20 cellular contexts compared by ENCODE assay signal in genomic region chr2:168380500-168380899, GRCh38.
DNase-seq lines count a peak whose midpoint lies in the region; ATAC-seq, FAIRE-seq and TF ChIP-seq lines count a peak whose summit lies in the region.
"Had no signal": no experiment of that assay in that cellular context is flagged by ENCODE, and none has a peak within 500 bp of the region (broad histone marks: within the 10 kb centered on the region; RNA-seq: fewer than 3 reads in every experiment).

No MANE protein-coding gene starts in this region.

- H3K27me3 ChIP-seq in IMR-90 (ENCODE audit: control insufficient read depth, insufficient read depth, low read length) (no peaks in the 10 kb centered on the region), H1 (replicated peaks in 1 of 4; ENCODE audit: control insufficient read depth in 3 of 4, extremely low read depth in 1 of 4, insufficient read depth in 3 of 4, low read length in 3 of 4) (no peaks in the 10 kb centered on the region), gastroesophageal sphincter (no peaks in the 10 kb centered on the region)
- H3K27me3 ChIP-seq: BLaER1 treated with 17β-estradiol and CSF1 and Interleukin-3, amounts not matched to agents 10 nM and 100 nM had no signal

- H3K14ac ChIP-seq in IMR-90 (replicated peaks; ENCODE audit: low read depth, low read length) (no peak overlapping the region), H1 (ENCODE audit: insufficient read length) (no peak overlapping the region)

- H4K91ac ChIP-seq in IMR-90 (ENCODE audit: insufficient read depth, low read depth, low read length) (no peak overlapping the region), H1 (replicated peaks; ENCODE audit: insufficient read length, low read length) (no peak overlapping the region)

- 71% methylated on average over 3 of the region's 3 CpGs for WGBS in A549 (ENCODE audit: missing lambda C conversion rate)
- no CpG with 5 or more reads among the region's 3 CpGs for WGBS in IMR-90 (ENCODE audit: extremely low coverage in 2 of 2, insufficient read length in 1 of 2), 2 experiments
- 91% methylated on average over 3 of the region's 3 CpGs; no CpG with 5 or more reads in 1 of the 2 experiments for WGBS in H1 (ENCODE audit: extremely low coverage in 1 of 2, insufficient coverage in 1 of 2, insufficient read length in 1 of 2, insufficient replicate concordance in 2 of 2, low coverage in 1 of 2, low lambda C conversion rate in 2 of 2, missing lambda C conversion rate in 1 of 2), 2 experiments
- WGBS in gastroesophageal sphincter (ENCODE audit: low coverage in 1 of 2), 2 donors: 87 to 93% methylated on average over 3 of the region's 3 CpGs

- TF ChIP-seq RAD21 in A549 (conservative IDR thresholded peaks at IDR 0.05 in 1 of 2, IDR thresholded peaks at IDR 0.05 in 1 of 2): no peak
- TF ChIP-seq RAD21 in IMR-90 (IDR thresholded peaks at IDR 0.05; ENCODE audit: low read length): no peak
- no peak for TF ChIP-seq RAD21 in H1 (IDR thresholded peaks at IDR 0.05 in 1 of 2, conservative IDR thresholded peaks at IDR 0.05 in 1 of 2; ENCODE audit: low read depth in 2 of 2, low read length in 2 of 2)

- H4K5ac ChIP-seq in IMR-90 (ENCODE audit: low read depth, low read length) (no peak overlapping the region), H1 (ENCODE audit: insufficient read length, low read depth, low read length) (no peak overlapping the region)

- H3K4me3 ChIP-seq in A549 (no peak overlapping the region), IMR-90 (ENCODE audit: insufficient read depth, low read depth, low read length) (no peak overlapping the region), H1 (ENCODE audit: extremely low read depth in 1 of 4, insufficient read depth in 2 of 4, low read depth in 3 of 4, low read length in 4 of 4) (no peak overlapping the region), gastroesophageal sphincter (no peak overlapping the region)
- H3K4me3 ChIP-seq: BLaER1 treated with 17β-estradiol and CSF1 and Interleukin-3, amounts not matched to agents 10 nM and 100 nM had no signal

- H3K23me2 ChIP-seq in H1 (ENCODE audit: low read depth, low read length): no peaks in the 10 kb centered on the region

- H4K8ac ChIP-seq in IMR-90 (ENCODE audit: low read depth in 2 of 2, low read length in 2 of 2) (no peak overlapping the region), H1 (ENCODE audit: extremely low read depth, insufficient read depth, low read length) (no peak overlapping the region)

- no peak for FAIRE-seq in A549 (lab: Jason Lieb, UNC)
- FAIRE-seq in H1 (lab: Jason Lieb, UNC): no peak
- FAIRE-seq: A204.1, D721Med, G401.6, GM12891, GM19239 had no signal

- H2BK120ac ChIP-seq in IMR-90 (ENCODE audit: low read depth, low read length): no peak overlapping the region
- no peak overlapping the region for H2BK120ac ChIP-seq in H1 (replicated peaks; ENCODE audit: low read depth, low read length)

- H2AFZ ChIP-seq in IMR-90 (replicated peaks; ENCODE audit: low read length, poor library complexity) (no peak overlapping the region), H1 (ENCODE audit: low read length) (no peak overlapping the region)

- H2AK5ac ChIP-seq in IMR-90 (ENCODE audit: low read depth, low read length) (no peak overlapping the region), H1 (ENCODE audit: low read depth, low read length) (no peak overlapping the region)

- no peak overlapping the region for H2BK20ac ChIP-seq in IMR-90 (ENCODE audit: low read depth, low read length)
- no peak overlapping the region for H2BK20ac ChIP-seq in H1 (ENCODE audit: low read length)

- no peaks in the 10 kb centered on the region for H3K36me3 ChIP-seq in IMR-90 (ENCODE audit: control insufficient read depth, insufficient read depth, low read length)
- H3K36me3 ChIP-seq in H1 (ENCODE audit: control insufficient read depth in 2 of 4, insufficient read depth in 4 of 4, low read length in 3 of 4): no peaks in the 10 kb centered on the region
- H3K36me3 ChIP-seq in gastroesophageal sphincter: no peaks in the 10 kb centered on the region
- H3K36me3 ChIP-seq: BLaER1 treated with 17β-estradiol and CSF1 and Interleukin-3, amounts not matched to agents 10 nM and 100 nM had no signal

- H3K23ac ChIP-seq in IMR-90 (ENCODE audit: low read depth, low read length): no peak overlapping the region
- no peak overlapping the region for H3K23ac ChIP-seq in H1 (ENCODE audit: insufficient read length)

- no peak overlapping the region for H2BK5ac ChIP-seq in IMR-90 (ENCODE audit: low read depth, low read length, poor library complexity, severe bottlenecking)
- no peak overlapping the region for H2BK5ac ChIP-seq in H1 (ENCODE audit: low read depth, low read length)

- no peaks in the 10 kb centered on the region for H3K9me1 ChIP-seq in IMR-90 (ENCODE audit: insufficient read depth, low read length)

- POLR2A ChIA-PET in A549 (lab: Yijun Ruan, JAX) (no interaction called here), IMR-90 (lab: Charles Lee; ENCODE audit: unreplicated experiment) (no interaction called here), H1 (lab: Charles Lee; ENCODE audit: partially characterized antibody) (no interaction called here)

- peaks cover 6% of the 10 kb centered on the region; the same call in 1 of the 3 replicates for H3K9me3 ChIP-seq in A549
- no peaks in the 10 kb centered on the region for H3K9me3 ChIP-seq in IMR-90 (ENCODE audit: control insufficient read depth, insufficient read depth, low read length)
- no peaks in the 10 kb centered on the region for H3K9me3 ChIP-seq in H1 (ENCODE audit: insufficient read depth in 2 of 2, low read depth in 1 of 2, low read length in 1 of 2)
- peaks cover 0 to 12% (median 0%) of the 10 kb centered on the region in 3 donors for H3K9me3 ChIP-seq in gastroesophageal sphincter

- no peaks in the 10 kb centered on the region for H3K79me2 ChIP-seq in H1 (ENCODE audit: control insufficient read depth in 1 of 2, insufficient read depth in 2 of 2, low read length in 2 of 2)

- H2BK12ac ChIP-seq in H1 (ENCODE audit: low read depth, low read length): no peak overlapping the region

- H3K79me1 ChIP-seq in IMR-90 (ENCODE audit: low read depth in 1 of 2, low read length in 2 of 2) (no peaks in the 10 kb centered on the region), H1 (ENCODE audit: low read depth, low read length) (no peaks in the 10 kb centered on the region)

- in situ Hi-C loops in IMR-90 (cut with MboI; ENCODE audit: low sequenced_read_pairs): no loop called here

- H3K4ac ChIP-seq in IMR-90 (ENCODE audit: low read depth, low read length) (no peak overlapping the region), H1 (replicated peaks; ENCODE audit: insufficient read length, low read depth, low read length) (no peak overlapping the region)

- H3K4me2 ChIP-seq in A549: no peak overlapping the region
- no peak overlapping the region for H3K4me2 ChIP-seq in IMR-90 (ENCODE audit: low read depth, low read length)
- no peak overlapping the region for H3K4me2 ChIP-seq in H1 (ENCODE audit: insufficient read depth in 1 of 2, low read depth in 2 of 2, low read length in 2 of 2)
- H3K4me2 ChIP-seq: BLaER1 treated with 17β-estradiol and CSF1 and Interleukin-3, amounts not matched to agents 10 nM and 100 nM had no signal

- TF ChIP-seq POLR2A in A549 (IDR thresholded peaks at IDR 0.05; ENCODE audit: low read length) (no peak), IMR-90 (IDR thresholded peaks at IDR 0.05; ENCODE audit: low read depth, low read length) (no peak), H1 (IDR thresholded peaks at IDR 0.05; ENCODE audit: control extremely low read depth in 1 of 2, low read depth in 2 of 2, low read length in 2 of 2) (no peak), gastroesophageal sphincter (IDR thresholded peaks at IDR 0.05) (no peak)

- H3K56ac ChIP-seq in IMR-90 (ENCODE audit: extremely low read depth, insufficient read depth, low read length): no peak overlapping the region
- no peak overlapping the region for H3K56ac ChIP-seq in H1 (replicated peaks; ENCODE audit: insufficient read length, low read depth, low read length)

- TF ChIP-seq EP300 in A549 (IDR thresholded peaks at IDR 0.05): no peak
- TF ChIP-seq EP300 in H1 (IDR thresholded peaks at IDR 0.05; ENCODE audit: borderline replicate concordance in 1 of 2, low read depth in 2 of 2, low read length in 2 of 2): no peak
- TF ChIP-seq EP300 in gastroesophageal sphincter (IDR thresholded peaks at IDR 0.05): no peak

- no peak for ATAC-seq in A549
- no peak for ATAC-seq in IMR-90 (ENCODE audit: low read depth)
- ATAC-seq in HG02763 (IDR thresholded peaks at IDR 0.05; ENCODE audit: unreplicated experiment): no peak
- no peak for ATAC-seq in gastroesophageal sphincter
- ATAC-seq: CD8-positive, alpha-beta T cell had no signal

- TF ChIP-seq CTCF in A549 (IDR thresholded peaks at IDR 0.05): no peak
- TF ChIP-seq CTCF in IMR-90 (conservative IDR thresholded peaks at IDR 0.05; ENCODE audit: low read depth, low read length): no peak
- no peak for TF ChIP-seq CTCF in H1 (IDR thresholded peaks at IDR 0.05; ENCODE audit: control extremely low read depth in 1 of 3, insufficient read depth in 1 of 3, low read depth in 1 of 3, low read length in 3 of 3)
- TF ChIP-seq CTCF in gastroesophageal sphincter (IDR thresholded peaks at IDR 0.05): no peak

- H3K18ac ChIP-seq in IMR-90 (ENCODE audit: low read depth, low read length) (no peak overlapping the region), H1 (ENCODE audit: extremely low read depth, low read length) (no peak overlapping the region)

- intact Hi-C loops in IMR-90 (cut with micrococcal nuclease): no loop called here

- no TSS peak for BruUV-seq in IMR-90 (replicated peaks; lab: Mats Ljungman, UMichigan)

- H2AK9ac ChIP-seq in IMR-90 (replicated peaks; ENCODE audit: low read depth, low read length, poor library complexity): no peak overlapping the region

- H3K4me1 ChIP-seq in A549: no peaks in the 10 kb centered on the region
- no peaks in the 10 kb centered on the region for H3K4me1 ChIP-seq in IMR-90 (ENCODE audit: control insufficient read depth, insufficient read depth, low read length)
- H3K4me1 ChIP-seq in H1 (replicated peaks in 1 of 4; ENCODE audit: control insufficient read depth in 3 of 4, insufficient read depth in 4 of 4, low read length in 3 of 4): peaks cover 0 to 3% (median 0%) of the 10 kb centered on the region in 4 experiments; a peak in 1 of 7 replicates
- no peaks in the 10 kb centered on the region for H3K4me1 ChIP-seq in gastroesophageal sphincter
- H3K4me1 ChIP-seq: BLaER1 treated with 17β-estradiol and CSF1 and Interleukin-3, amounts not matched to agents 10 nM and 100 nM; Caco-2 had no signal

- H3K27ac ChIP-seq in A549: no peak overlapping the region
- H3K27ac ChIP-seq in IMR-90 (ENCODE audit: insufficient read depth, low read length): no peak overlapping the region
- H3K27ac ChIP-seq in H1 (ENCODE audit: low read depth, low read length): no peak overlapping the region
- H3K27ac ChIP-seq in gastroesophageal sphincter: no peak overlapping the region
- H3K27ac ChIP-seq: BLaER1 treated with 17β-estradiol and CSF1 and Interleukin-3, amounts not matched to agents 10 nM and 100 nM; C4-2B had no signal

- H3K9ac ChIP-seq in IMR-90 (ENCODE audit: low read depth, low read length): no peak overlapping the region
- no peak overlapping the region for H3K9ac ChIP-seq in H1 (replicated peaks in 1 of 4; ENCODE audit: extremely low read depth in 1 of 4, low read depth in 3 of 4, low read length in 3 of 4)
- H3K9ac ChIP-seq: BLaER1 treated with 17β-estradiol and CSF1 and Interleukin-3, amounts not matched to agents 10 nM and 100 nM had no signal

- CTCF ChIA-PET in A549 (lab: Yijun Ruan, JAX): no interaction called here
- CTCF ChIA-PET in IMR-90 (lab: Yijun Ruan, JAX): interaction anchor here (0.5 to 1.0 kb wide), 2 partner anchors 164 to 447 kb away, joined by 3 to 4 read pairs; no protein-coding TSS in a partner anchor
- CTCF ChIA-PET in H1 (lab: Charles Lee; ENCODE audit: partially characterized antibody): interaction anchor here (0.7 kb wide), 1 partner anchor 41 kb away, joined by 3 read pairs; no protein-coding TSS in a partner anchor

- H2BK15ac ChIP-seq in IMR-90 (ENCODE audit: low read depth, low read length) (no peak overlapping the region), H1 (ENCODE audit: low read length) (no peak overlapping the region)

- dilution Hi-C loops in IMR-90 (cut with HindIII; ENCODE audit: low sequenced_read_pairs, unreplicated experiment): no loop called here

- H4K20me1 ChIP-seq in IMR-90 (ENCODE audit: insufficient read depth, low read length) (no peaks in the 10 kb centered on the region), H1 (replicated peaks in 1 of 2; ENCODE audit: control insufficient read depth in 1 of 2, insufficient read depth in 2 of 2, low read length in 2 of 2) (no peaks in the 10 kb centered on the region)
- H4K20me1 ChIP-seq: BLaER1 treated with 17β-estradiol and CSF1 and Interleukin-3, amounts not matched to agents 10 nM and 100 nM had no signal

- DNase-seq in A549 (ENCODE audit: low read depth in 1 of 2, low spot score in 1 of 2) (no peak), IMR-90 (no peak), H1 (ENCODE audit: low read depth in 1 of 2, low spot score in 2 of 2) (no peak), H4 (ENCODE audit: low spot score) (no peak)
- DNase-seq: 8988T; Caco-2; Calu3; CD4-positive, alpha-beta T cell; CD8-positive, alpha-beta T cell; DMS79 treated with DMSO at 0.1 percent for 48 hours; GF-D8 had no signal

Comparison
In these comparisons a context has a peak if more than half of its experiments do, and no peak if none do; other contexts are left out.
1. Of the 18 proteins assayed by ChIP-seq in both H1 and A549: peak only in H1: none; only in A549: none; in both: MAFK; in neither: 17.